In the genomic region with DNA sequence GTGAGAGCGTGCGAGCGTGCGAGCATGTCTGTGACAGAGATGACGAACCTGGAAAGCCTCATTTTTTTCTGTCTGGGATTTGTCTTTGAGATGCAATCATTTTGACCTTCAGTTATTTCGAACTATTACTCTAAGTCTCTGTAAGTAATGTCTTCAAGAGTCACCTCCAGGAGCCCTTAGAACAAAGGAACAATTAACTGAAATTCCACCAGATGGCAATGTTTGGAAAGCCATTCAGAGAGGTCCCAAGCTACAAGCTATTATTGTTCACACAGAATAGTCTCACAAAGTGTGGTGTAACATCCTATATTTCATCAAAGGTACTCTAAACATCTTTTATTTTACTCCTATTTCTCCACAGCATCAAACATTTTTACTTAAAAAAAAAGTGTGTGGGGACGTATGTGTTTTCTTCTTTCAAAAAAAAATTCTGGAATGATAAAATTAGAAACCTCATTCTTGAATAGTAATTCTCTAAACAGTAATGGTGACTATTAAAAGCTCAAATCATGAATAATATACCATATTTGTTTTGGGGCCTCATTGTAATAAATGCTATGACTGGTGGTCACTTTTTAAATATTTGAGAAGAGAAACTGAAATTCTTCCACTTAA, we compare ENCODE assay signal across 9 cellular contexts. TPM values are rescaled to one million over a fixed set of nuclear protein-coding genes. Genes with fewer than 3 reads are reported as not detected.
DNase-seq lines count a peak whose midpoint lies in the region; ATAC-seq, FAIRE-seq and TF ChIP-seq lines count a peak whose summit lies in the region.
"Had no signal": no experiment of that assay in that cellular context is flagged by ENCODE, and none has a peak within 500 bp of the region (broad histone marks: within the 10 kb centered on the region; RNA-seq: fewer than 3 reads in every experiment).

No MANE protein-coding gene starts in this region.

- H4K5ac ChIP-seq in mesendoderm (ENCODE audit: low read length): no peak overlapping the region

- no peak overlapping the region for H3K23ac ChIP-seq in mesendoderm (ENCODE audit: low read length)

- H3K4me3 ChIP-seq in HAP-1 (no peak overlapping the region), endodermal cell (ENCODE audit: low read length) (no peak overlapping the region), mesendoderm (ENCODE audit: low read length) (no peak overlapping the region)

- no peak overlapping the region for H2BK5ac ChIP-seq in mesendoderm (ENCODE audit: low read length)

- no peak overlapping the region for H3K9ac ChIP-seq in endodermal cell (ENCODE audit: extremely low read depth, low read length, poor library complexity, severe bottlenecking)
- H3K9ac ChIP-seq in mesendoderm (ENCODE audit: low read length): no peak overlapping the region

- no peak overlapping the region for H3K4me3 Mint-ChIP-seq in activated T-cell treated with anti-CD3 and anti-CD28 coated beads, Interleukin-2, amount 50 U/mL, for 4 hours
- H3K4me3 Mint-ChIP-seq in endodermal cell: no peak overlapping the region

- no peak overlapping the region for H3K4ac ChIP-seq in mesendoderm (ENCODE audit: low read depth, low read length)

- H3K36me3 ChIP-seq in HAP-1 (replicated peaks): no peaks in the 10 kb centered on the region
- no peaks in the 10 kb centered on the region for H3K36me3 ChIP-seq in endodermal cell (ENCODE audit: control insufficient read depth, insufficient read depth, low read length)
- H3K36me3 ChIP-seq in mesendoderm (ENCODE audit: control insufficient read depth, insufficient read depth, low read length): no peaks in the 10 kb centered on the region

- no peak overlapping the region for H3K27ac ChIP-seq in endodermal cell (ENCODE audit: low read depth, low read length)
- no peak overlapping the region for H3K27ac ChIP-seq in mesendoderm (ENCODE audit: low read depth, low read length)
- H3K27ac ChIP-seq: epithelial cell of prostate had no signal

- 60 to 63% methylated on average over 6 of the region's 7 CpGs for WGBS in endodermal cell (ENCODE audit: insufficient coverage in 1 of 2, insufficient read length in 1 of 2), 2 experiments
- no CpG with 5 or more reads among the region's 7 CpGs for WGBS in mesendoderm (ENCODE audit: extremely low coverage, insufficient coverage, low lambda C conversion rate)

- no peaks in the 10 kb centered on the region for H3K4me1 Mint-ChIP-seq in activated T-cell treated with anti-CD3 and anti-CD28 coated beads, Interleukin-2, amount 50 U/mL, for 4 hours (ENCODE audit: low read depth)
- no peaks in the 10 kb centered on the region for H3K4me1 Mint-ChIP-seq in endodermal cell

- H3K27me3 Mint-ChIP-seq in activated T-cell treated with anti-CD3 and anti-CD28 coated beads, Interleukin-2, amount 50 U/mL, for 4 hours (ENCODE audit: low read depth): peaks cover 2% of the 10 kb centered on the region
- H3K27me3 Mint-ChIP-seq in endodermal cell (ENCODE audit: insufficient read depth): no peaks in the 10 kb centered on the region

- no peak overlapping the region for H3K4me2 ChIP-seq in mesendoderm (ENCODE audit: low read length)

- H2AK5ac ChIP-seq in mesendoderm (ENCODE audit: low read length): no peak overlapping the region

- no peaks in the 10 kb centered on the region for H3K36me3 Mint-ChIP-seq in activated T-cell treated with anti-CD3 and anti-CD28 coated beads, Interleukin-2, amount 50 U/mL, for 4 hours (ENCODE audit: insufficient read depth)
- H3K36me3 Mint-ChIP-seq in endodermal cell (ENCODE audit: low read depth): no peaks in the 10 kb centered on the region

- H3K79me2 ChIP-seq in mesendoderm (ENCODE audit: control insufficient read depth, insufficient read depth, low read length): no peaks in the 10 kb centered on the region

- H3K18ac ChIP-seq in mesendoderm (ENCODE audit: low read length): no peak overlapping the region

- H3K27me3 ChIP-seq in HAP-1 (ENCODE audit: low read depth): peaks cover 3% of the 10 kb centered on the region; the same call in 1 of the 2 replicates
- H3K27me3 ChIP-seq in endodermal cell (ENCODE audit: control insufficient read depth, insufficient read depth, low read length, poor library complexity, severe bottlenecking): no peaks in the 10 kb centered on the region
- no peaks in the 10 kb centered on the region for H3K27me3 ChIP-seq in mesendoderm (ENCODE audit: insufficient read depth, low read length, poor library complexity)

- no peaks in the 10 kb centered on the region for H3K79me1 ChIP-seq in mesendoderm (ENCODE audit: low read length)

- no peaks in the 10 kb centered on the region for H3K9me3 Mint-ChIP-seq in activated T-cell treated with anti-CD3 and anti-CD28 coated beads, Interleukin-2, amount 50 U/mL, for 4 hours
- no peaks in the 10 kb centered on the region for H3K9me3 Mint-ChIP-seq in endodermal cell

- no peak for FAIRE-seq in RCC 7860 (lab: Jason Lieb, UNC)

- H3K27ac Mint-ChIP-seq in endodermal cell: no peak overlapping the region

- in situ Hi-C loops in HAP-1 (cut with MboI; ENCODE audit: low sequenced_read_pairs): no loop called here

- TF ChIP-seq CTCF in endodermal cell (conservative IDR thresholded peaks at IDR 0.05): peak; percentile 85

- H2BK120ac ChIP-seq in mesendoderm (ENCODE audit: low read depth, low read length): no peak overlapping the region

- DNase-seq in activated T-cell treated with anti-CD3 and anti-CD28 coated beads, Interleukin-2, amount 50 U/mL, for 4 hours: no peak
- DNase-seq in activated T-cell treated with anti-CD3 and anti-CD28 coated beads, Interleukin-2, amount 50 U/mL, for 48 hours: no peak
- DNase-seq in HAP-1 (ENCODE audit: low spot score in 2 of 2) (peak; percentile 18 to 43), LoVo (ENCODE audit: low spot score) (peak; percentile 56), RCC 7860 (ENCODE audit: low spot score) (peak; percentile 42), endodermal cell (peak; percentile 45), mesendoderm (peak; percentile 78)
- no peak for DNase-seq in activated effector memory CD4-positive, alpha-beta T cell treated with anti-CD3 and anti-CD28 coated beads, Interleukin-2, amount 50 U/mL, for 16 hours

- peak; percentile 78 to 79 for ATAC-seq in activated T-cell treated with anti-CD3 and anti-CD28 coated beads, Interleukin-2, amount 50 U/mL, for 4 hours

- no peak overlapping the region for H2BK15ac ChIP-seq in mesendoderm (replicated peaks; ENCODE audit: low read depth)

- no peak overlapping the region for H4K8ac ChIP-seq in mesendoderm (ENCODE audit: low read depth, low read length)

- H3K9me3 ChIP-seq in HAP-1 (no peaks in the 10 kb centered on the region), endodermal cell (ENCODE audit: control insufficient read depth, low read length) (no peaks in the 10 kb centered on the region)

- no peaks in the 10 kb centered on the region for H3K4me1 ChIP-seq in HAP-1
- no peaks in the 10 kb centered on the region for H3K4me1 ChIP-seq in endodermal cell (ENCODE audit: control insufficient read depth, insufficient read depth, low read length)
- no peaks in the 10 kb centered on the region for H3K4me1 ChIP-seq in mesendoderm (ENCODE audit: control insufficient read depth, low read depth, low read length)

- no peak overlapping the region for H3K56ac ChIP-seq in mesendoderm (ENCODE audit: low read length)

RNA-seq across cellular contexts. Expression of gene MAPRE2, which starts 35.1 kb away (rescaled TPM):
- total RNA-seq in activated T-cell treated with anti-CD3 and anti-CD28 coated beads, Interleukin-2, amount 50 U/mL, for 4 hours: 10 to 100 TPM; 38.3 to 41.7 (median 38.4) TPM
- 10 to 100 TPM; 15.2 to 16.5 TPM for total RNA-seq in endodermal cell
- 28.2 TPM for polyA plus RNA-seq in endodermal cell (2013, experiment 1 of 2)
- polyA plus RNA-seq in endodermal cell (2013, experiment 2 of 2): 26.1 TPM
- polyA plus RNA-seq in mesendoderm (2013, experiment 1 of 2): 26.0 TPM
- 25.5 TPM for polyA plus RNA-seq in mesendoderm (2013, experiment 2 of 2)

Comparison
In these comparisons a context has a peak if more than half of its experiments do, and no peak if none do; other contexts are left out.
1. DNase-seq: peak in HAP-1 (2 of 2), LoVo (single experiment), RCC 7860 (single experiment), endodermal cell (single experiment) and mesendoderm (single experiment); none in activated T-cell treated with anti-CD3 and anti-CD28 coated beads, Interleukin-2, amount 50 U/mL, for 4 hours (single experiment), activated T-cell treated with anti-CD3 and anti-CD28 coated beads, Interleukin-2, amount 50 U/mL, for 48 hours (0 of 2) and activated effector memory CD4-positive, alpha-beta T cell treated with anti-CD3 and anti-CD28 coated beads, Interleukin-2, amount 50 U/mL, for 16 hours (single experiment).